ENCODE assay signal across 8 cellular contexts in the genomic region with DNA sequence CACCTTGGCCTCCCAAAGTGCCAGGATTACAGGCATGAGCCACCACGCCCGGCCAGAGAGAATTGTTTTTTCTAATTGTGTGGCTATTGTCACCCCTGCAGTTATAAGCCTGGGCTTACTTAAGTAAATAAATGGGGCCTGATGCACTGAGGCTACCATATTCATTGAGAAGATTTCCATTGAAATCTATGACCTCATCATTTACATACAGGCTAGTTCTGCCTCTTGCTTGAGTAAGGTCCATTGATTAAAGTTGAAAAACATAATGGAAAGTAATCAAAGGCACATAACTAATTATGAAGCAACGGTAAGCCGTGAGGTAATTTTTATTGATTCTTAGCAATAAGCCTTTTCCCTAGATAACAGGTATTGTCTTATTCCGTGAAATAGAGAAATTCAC.
"Had no signal": no experiment of that assay in that cellular context is flagged by ENCODE, and none has a peak within 500 bp of the region (broad histone marks: within the 10 kb centered on the region; RNA-seq: fewer than 3 reads in every experiment).

No MANE protein-coding gene starts in this region.

- H3K27ac ChIP-seq: HL-60 had no signal

- DNase-seq: H9, HCEC 1CT, HFFc6, IMR-90, KG1 had no signal

- H3K4me3 ChIP-seq: GM23338, K562 had no signal
